18 cellular contexts compared by ENCODE assay signal in genomic region chr6:135983093-135983492, GRCh38.
DNase-seq lines count a peak whose midpoint lies in the region; ATAC-seq and TF ChIP-seq lines count a peak whose summit lies in the region.
"Had no signal": no experiment of that assay in that cellular context is flagged by ENCODE, and none has a peak within 500 bp of the region (broad histone marks: within the 10 kb centered on the region; RNA-seq: fewer than 3 reads in every experiment).

No MANE protein-coding gene starts in this region.

- H3K4me1 Mint-ChIP-seq in CD4-positive, alpha-beta T cell (ENCODE audit: low read depth), result no peaks in the 10 kb centered on the region

- CTCF ChIA-PET in SK-N-SH (lab: Yijun Ruan, JAX), result no interaction called here
- CTCF ChIA-PET in CD4-positive, alpha-beta T cell (lab: Charles Lee), result no interaction called here

- POLR2A ChIA-PET in SK-N-SH (lab: Yijun Ruan, JAX), result no interaction called here
- POLR2A ChIA-PET in CD4-positive, alpha-beta T cell (lab: Charles Lee), result no interaction called here

- H3F3A ChIP-seq in SK-N-SH (replicated peaks; ENCODE audit: insufficient read depth), result no peaks in the 10 kb centered on the region

- no peaks in the 10 kb centered on the region for H3K27me3 Mint-ChIP-seq in CD4-positive, alpha-beta T cell

- no peaks in the 10 kb centered on the region for H3K36me3 Mint-ChIP-seq in CD4-positive, alpha-beta T cell (ENCODE audit: low read depth)
- H3K36me3 Mint-ChIP-seq: CD8-positive, alpha-beta T cell had no signal

- H3K36me3 ChIP-seq in SK-N-SH (replicated peaks in 1 of 2; ENCODE audit: control insufficient read depth in 1 of 2, insufficient read depth in 2 of 2, low read length in 1 of 2), result no peaks in the 10 kb centered on the region
- H3K36me3 ChIP-seq: BE2C; BLaER1 treated with 17β-estradiol and CSF1 and Interleukin-3, amounts not matched to agents 10 nM and 100 nM had no signal

- ATAC-seq in SK-N-SH treated with all-trans-retinoic acid at 6 μM for 48 hours, result no peak
- no peak for ATAC-seq in CD4-positive, alpha-beta T cell (ENCODE audit: poor library complexity)
- ATAC-seq: CD8-positive, alpha-beta T cell; HCT116 had no signal

- H3K4me3 ChIP-seq in SK-N-SH (ENCODE audit: low read depth in 2 of 2, low read length in 1 of 2), result no peak overlapping the region
- H3K4me3 ChIP-seq: BLaER1 treated with 17β-estradiol and CSF1 and Interleukin-3, amounts not matched to agents 10 nM and 100 nM had no signal

- no peak overlapping the region for H3K9ac ChIP-seq in SK-N-SH
- H3K9ac ChIP-seq: BLaER1 treated with 17β-estradiol and CSF1 and Interleukin-3, amounts not matched to agents 10 nM and 100 nM had no signal

- H3K4me3 Mint-ChIP-seq in CD4-positive, alpha-beta T cell, result no peak overlapping the region
- H3K4me3 Mint-ChIP-seq: CD8-positive, alpha-beta T cell; HFFc6 had no signal

- no peaks in the 10 kb centered on the region for H4K20me1 ChIP-seq in SK-N-SH (ENCODE audit: insufficient read depth)
- H4K20me1 ChIP-seq: BLaER1 treated with 17β-estradiol and CSF1 and Interleukin-3, amounts not matched to agents 10 nM and 100 nM had no signal

- no peak overlapping the region for H3K4me2 ChIP-seq in SK-N-SH
- H3K4me2 ChIP-seq: BLaER1 treated with 17β-estradiol and CSF1 and Interleukin-3, amounts not matched to agents 10 nM and 100 nM had no signal

- H3K27me3 ChIP-seq in SK-N-SH (ENCODE audit: insufficient read depth), result no peaks in the 10 kb centered on the region
- no peaks in the 10 kb centered on the region for H3K27me3 ChIP-seq in CD4-positive, alpha-beta T cell (ENCODE audit: control insufficient read depth, insufficient read depth, low read length)
- H3K27me3 ChIP-seq: BE2C; BLaER1 treated with 17β-estradiol and CSF1 and Interleukin-3, amounts not matched to agents 10 nM and 100 nM had no signal

- no peak overlapping the region for H3K27ac ChIP-seq in SK-N-SH (ENCODE audit: low read depth in 2 of 2, low read length in 1 of 2)
- H3K27ac ChIP-seq in CD4-positive, alpha-beta T cell (ENCODE audit: low read depth, low read length), result no peak overlapping the region
- H3K27ac ChIP-seq: 22Rv1; BLaER1 treated with 17β-estradiol and CSF1 and Interleukin-3, amounts not matched to agents 10 nM and 100 nM had no signal

- DNase-seq in SK-N-SH, result no peak
- peak; percentile 46 for DNase-seq in amniotic epithelial cell (ENCODE audit: low read depth)
- DNase-seq in CD4-positive, alpha-beta T cell, result no peak
- no peak for DNase-seq in NCI-H774 (lab: John Stamatoyannopoulos, UW)
- DNase-seq: ACHN; AML-193; BE2C; Caco-2; CD8-positive, alpha-beta T cell; DMS153; DND-41; H7; HFFc6 had no signal

- intact Hi-C loops in CD4-positive, alpha-beta T cell (cut with DNase I, micrococcal nuclease), result no loop called here

- no peaks in the 10 kb centered on the region for H3K9me3 ChIP-seq in SK-N-SH
- no peaks in the 10 kb centered on the region for H3K9me3 ChIP-seq in CD4-positive, alpha-beta T cell (ENCODE audit: control insufficient read depth, low read length)
- H3K9me3 ChIP-seq: BE2C; BLaER1 treated with 17β-estradiol and CSF1 and Interleukin-3, amounts not matched to agents 10 nM and 100 nM; Caco-2 had no signal

- TF ChIP-seq CTCF in SK-N-SH (IDR thresholded peaks at IDR 0.05), result no peak
- no peak for TF ChIP-seq CTCF in CD4-positive, alpha-beta T cell (IDR thresholded peaks at IDR 0.05)

- no peak overlapping the region for H3K27ac Mint-ChIP-seq in CD4-positive, alpha-beta T cell
- H3K27ac Mint-ChIP-seq: CD8-positive, alpha-beta T cell; HFFc6 had no signal

- peaks cover 3% of the 10 kb centered on the region for H3K9me3 Mint-ChIP-seq in CD4-positive, alpha-beta T cell
- H3K9me3 Mint-ChIP-seq: HFFc6 had no signal

- no peaks in the 10 kb centered on the region; a peak in 1 of 4 replicates for H3K4me1 ChIP-seq in SK-N-SH (ENCODE audit: control insufficient read depth in 1 of 2, insufficient read depth in 2 of 2, low read depth in 1 of 2, low read length in 1 of 2)
- H3K4me1 ChIP-seq: BE2C, Caco-2 had no signal

- no peak for TF ChIP-seq RAD21 in SK-N-SH (IDR thresholded peaks at IDR 0.05; ENCODE audit: low read length)
- no peak for TF ChIP-seq RAD21 in Ishikawa (IDR thresholded peaks at IDR 0.05; ENCODE audit: low read depth)

- TF ChIP-seq EP300 in SK-N-SH (IDR thresholded peaks at IDR 0.05; ENCODE audit: borderline replicate concordance in 1 of 2, low read depth in 1 of 2, low read length in 1 of 2), result no peak
- TF ChIP-seq EP300 in Ishikawa (IDR thresholded peaks at IDR 0.05; ENCODE audit: borderline replicate concordance), result no peak

- no peaks in the 10 kb centered on the region for H3K9me2 ChIP-seq in SK-N-SH

- no peak overlapping the region for H2AFZ ChIP-seq in SK-N-SH (ENCODE audit: low read depth)

- no peaks in the 10 kb centered on the region for H3K79me2 ChIP-seq in SK-N-SH (ENCODE audit: insufficient read depth)

- WGBS in SK-N-SH (ENCODE audit: low lambda C conversion rate), result 88% methylated on average over 3 of the region's 3 CpGs

TF ChIP-seq in SK-N-SH treated with all-trans-retinoic acid at 6 μM for 48 hours, 23 proteins besides CTCF, POLR2A, EP300 and RAD21 (continues in another document):
- TF ChIP-seq ISL1 (CRISPR knock-in tag; IDR thresholded peaks at IDR 0.05) (no peak), PATZ1 (CRISPR knock-in tag; IDR thresholded peaks at IDR 0.05; ENCODE audit: borderline replicate concordance) (no peak), OSR1 (CRISPR knock-in tag; IDR thresholded peaks at IDR 0.05) (no peak), GLIS3 (CRISPR knock-in tag; IDR thresholded peaks at IDR 0.05) (no peak), ARNTL (CRISPR knock-in tag; IDR thresholded peaks at IDR 0.05; ENCODE audit: borderline replicate concordance, low read depth) (no peak), ZC3H10 (CRISPR knock-in tag; IDR thresholded peaks at IDR 0.05) (no peak)
- TF ChIP-seq, protein P1, sequence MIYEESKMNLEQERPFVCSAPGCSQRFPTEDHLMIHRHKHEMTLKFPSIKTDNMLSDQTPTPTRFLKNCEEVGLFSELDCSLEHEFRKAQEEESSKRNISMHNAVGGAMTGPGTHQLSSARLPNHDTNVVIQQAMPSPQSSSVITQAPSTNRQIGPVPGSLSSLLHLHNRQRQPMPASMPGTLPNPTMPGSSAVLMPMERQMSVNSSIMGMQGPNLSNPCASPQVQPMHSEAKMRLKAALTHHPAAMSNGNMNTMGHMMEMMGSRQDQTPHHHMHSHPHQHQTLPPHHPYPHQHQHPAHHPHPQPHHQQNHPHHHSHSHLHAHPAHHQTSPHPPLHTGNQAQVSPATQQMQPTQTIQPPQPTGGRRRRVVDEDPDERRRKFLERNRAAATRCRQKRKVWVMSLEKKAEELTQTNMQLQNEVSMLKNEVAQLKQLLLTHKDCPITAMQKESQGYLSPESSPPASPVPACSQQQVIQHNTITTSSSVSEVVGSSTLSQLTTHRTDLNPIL (CRISPR knock-in tag; IDR thresholded peaks at IDR 0.05; ENCODE audit: low read depth), result no peak

TF ChIP-seq in Ishikawa, 13 proteins besides CTCF, POLR2A, EP300 and RAD21:
- TF ChIP-seq REST (IDR thresholded peaks at IDR 0.05; ENCODE audit: low read depth), result peak; percentile 69
- TF ChIP-seq ZBTB7A (IDR thresholded peaks at IDR 0.05; ENCODE audit: low read depth), result no peak
